Comparison of ENCODE assay signal across 12 cellular contexts in genomic region chr22:32533265-32534068, GRCh38. TPM values are rescaled to one million over a fixed set of nuclear protein-coding genes. Genes with fewer than 3 reads are reported as not detected.
DNase-seq lines count a peak whose midpoint lies in the region; ATAC-seq and TF ChIP-seq lines count a peak whose summit lies in the region.
"Had no signal": no experiment of that assay in that cellular context is flagged by ENCODE, and none has a peak within 500 bp of the region (broad histone marks: within the 10 kb centered on the region; RNA-seq: fewer than 3 reads in every experiment).

No MANE protein-coding gene starts in this region.

- H3K27ac Mint-ChIP-seq in Calu3 (ENCODE audit: unreplicated experiment): peak overlapping the region; percentile 55
- H3K27ac Mint-ChIP-seq in stimulated activated memory B cell treated with anti-CD40 and anti-IgM and Interleukin-4, amounts not matched to agents 10 μg/mL and 1 μg/mL and 100 μg/mL, for 72 hours: no peak overlapping the region

- CTCF ChIA-PET in Calu3 (lab: Charles Lee): interaction anchor here (1.2 to 1.3 kb wide), 3 partner anchors 15 to 263 kb away, joined by 3 to 10 read pairs (median 5); no protein-coding TSS in a partner anchor

- peaks cover 35% of the 10 kb centered on the region for H3K4me1 Mint-ChIP-seq in Calu3 (ENCODE audit: low read depth, unreplicated experiment)
- H3K4me1 Mint-ChIP-seq in stimulated activated memory B cell treated with anti-CD40 and anti-IgM and Interleukin-4, amounts not matched to agents 10 μg/mL and 1 μg/mL and 100 μg/mL, for 72 hours: peaks cover 5% of the 10 kb centered on the region

- 80% methylated on average over 14 of the region's 14 CpGs for WGBS in right cardiac atrium

- intact Hi-C loops in Calu3 (cut with micrococcal nuclease; ENCODE audit: unreplicated experiment): loop anchor here (10.0 kb wide), 1 partner anchor 51 kb away; no protein-coding TSS in a partner anchor
- intact Hi-C loops in right cardiac atrium (cut with DNase I): loop anchor here (5.0 to 10.0 kb wide), 4 partner anchors 84 to 469 kb away; no protein-coding TSS in a partner anchor

- peak overlapping the region; percentile 81 for H3K9ac ChIP-seq in adipocyte (ENCODE audit: low read length)
- no peak overlapping the region for H3K9ac ChIP-seq in rectal smooth muscle tissue (ENCODE audit: low read length)
- H3K9ac ChIP-seq: BLaER1 treated with 17β-estradiol and CSF1 and Interleukin-3, amounts not matched to agents 10 nM and 100 nM had no signal

- no peak overlapping the region for H3K4me3 ChIP-seq in adipocyte (ENCODE audit: low read length)
- no peak overlapping the region for H3K4me3 ChIP-seq in right cardiac atrium (ENCODE audit: low read length)
- no peak overlapping the region for H3K4me3 ChIP-seq in rectal smooth muscle tissue (ENCODE audit: low read length)
- H3K4me3 ChIP-seq: ascending aorta; BLaER1 treated with 17β-estradiol and CSF1 and Interleukin-3, amounts not matched to agents 10 nM and 100 nM had no signal

- no peaks in the 10 kb centered on the region for H3K36me3 ChIP-seq in adipocyte (ENCODE audit: control insufficient read depth, insufficient read depth, low read length, severe bottlenecking)
- H3K36me3 ChIP-seq in rectal smooth muscle tissue (ENCODE audit: control insufficient read depth, insufficient read depth, low read length): no peaks in the 10 kb centered on the region
- H3K36me3 ChIP-seq: ascending aorta; BLaER1 treated with 17β-estradiol and CSF1 and Interleukin-3, amounts not matched to agents 10 nM and 100 nM had no signal

- BruUV-seq in Calu3 (replicated peaks; lab: Mats Ljungman, UMichigan): no TSS peak

- no peaks in the 10 kb centered on the region for H3K9me3 ChIP-seq in adipocyte (ENCODE audit: control insufficient read depth, low read length)
- H3K9me3 ChIP-seq in right cardiac atrium (ENCODE audit: control insufficient read depth, low read length): no peaks in the 10 kb centered on the region
- H3K9me3 ChIP-seq: ascending aorta had no signal

- H3K27me3 ChIP-seq in adipocyte (replicated peaks; ENCODE audit: control insufficient read depth, insufficient read depth, low read length) (no peaks in the 10 kb centered on the region), right cardiac atrium (ENCODE audit: control insufficient read depth, insufficient read depth) (no peaks in the 10 kb centered on the region), rectal smooth muscle tissue (ENCODE audit: control insufficient read depth, insufficient read depth, low read length) (no peaks in the 10 kb centered on the region)
- H3K27me3 ChIP-seq: ascending aorta; BLaER1 treated with 17β-estradiol and CSF1 and Interleukin-3, amounts not matched to agents 10 nM and 100 nM had no signal

- no peak for ATAC-seq in right cardiac atrium
- ATAC-seq in GM21723 (IDR thresholded peaks at IDR 0.05; ENCODE audit: unreplicated experiment): no peak
- ATAC-seq in stimulated activated memory B cell treated with anti-CD40 and anti-IgM and Interleukin-4, amounts not matched to agents 10 μg/mL and 1 μg/mL and 100 μg/mL, for 72 hours: no peak

- H3K4me3 Mint-ChIP-seq in Calu3 (ENCODE audit: low read depth, unreplicated experiment): peak overlapping the region; percentile 3
- no peak overlapping the region for H3K4me3 Mint-ChIP-seq in stimulated activated memory B cell treated with anti-CD40 and anti-IgM and Interleukin-4, amounts not matched to agents 10 μg/mL and 1 μg/mL and 100 μg/mL, for 72 hours

- H3K4me1 ChIP-seq in adipocyte (ENCODE audit: control insufficient read depth, insufficient read depth, low read length) (peaks cover 46% of the 10 kb centered on the region), right cardiac atrium (ENCODE audit: control insufficient read depth, insufficient read depth, low read length) (peaks cover 21% of the 10 kb centered on the region), rectal smooth muscle tissue (ENCODE audit: control insufficient read depth, insufficient read depth, low read length) (peaks cover 3% of the 10 kb centered on the region)

- H3K36me3 Mint-ChIP-seq in Calu3 (ENCODE audit: insufficient read depth, unreplicated experiment): no peaks in the 10 kb centered on the region
- H3K36me3 Mint-ChIP-seq in stimulated activated memory B cell treated with anti-CD40 and anti-IgM and Interleukin-4, amounts not matched to agents 10 μg/mL and 1 μg/mL and 100 μg/mL, for 72 hours: no peaks in the 10 kb centered on the region

- no peak for TF ChIP-seq CTCF in Calu3 (IDR thresholded peaks at IDR 0.05; ENCODE audit: unreplicated experiment)

- H3K27ac ChIP-seq in right cardiac atrium (ENCODE audit: low read length) (peak overlapping the region; percentile 73), rectal smooth muscle tissue (ENCODE audit: low read depth, low read length) (peak overlapping the region; percentile 57)
- H3K27ac ChIP-seq: BLaER1 treated with 17β-estradiol and CSF1 and Interleukin-3, amounts not matched to agents 10 nM and 100 nM had no signal

- DNase-seq in Calu3 (no peak), adipocyte (ENCODE audit: low read depth) (peak; percentile 58), right cardiac atrium (peak in 1 of 3 donors; percentile 42), SHP77 treated with DMSO at 0.1 percent for 48 hours (lab: John Stamatoyannopoulos, UW) (no peak), NCI-H1417 (lab: John Stamatoyannopoulos, UW) (no peak)
- DNase-seq: MV-4-11, T-helper 9 cell had no signal

- H3K27me3 Mint-ChIP-seq in Calu3 (ENCODE audit: unreplicated experiment): no peaks in the 10 kb centered on the region
- H3K27me3 Mint-ChIP-seq in stimulated activated memory B cell treated with anti-CD40 and anti-IgM and Interleukin-4, amounts not matched to agents 10 μg/mL and 1 μg/mL and 100 μg/mL, for 72 hours: peaks cover 44% of the 10 kb centered on the region

- peaks cover 3% of the 10 kb centered on the region for H3K9me3 Mint-ChIP-seq in Calu3 (ENCODE audit: low read depth, unreplicated experiment)
- H3K9me3 Mint-ChIP-seq in stimulated activated memory B cell treated with anti-CD40 and anti-IgM and Interleukin-4, amounts not matched to agents 10 μg/mL and 1 μg/mL and 100 μg/mL, for 72 hours: peaks cover under 1% of the 10 kb centered on the region

RNA-seq across cellular contexts. Expression of gene FBXO7, which starts 58.9 kb away (rescaled TPM):
- total RNA-seq in Calu3 (2022) (75.0 and 75.7 TPM in 2 replicates), right cardiac atrium (10 to 100 TPM; 45.3 to 52.9 (median 49.3) TPM)
- polyA plus RNA-seq in right cardiac atrium: 38.0 TPM
